Comparison of ENCODE assay signal across 17 cellular contexts in the genomic region with DNA sequence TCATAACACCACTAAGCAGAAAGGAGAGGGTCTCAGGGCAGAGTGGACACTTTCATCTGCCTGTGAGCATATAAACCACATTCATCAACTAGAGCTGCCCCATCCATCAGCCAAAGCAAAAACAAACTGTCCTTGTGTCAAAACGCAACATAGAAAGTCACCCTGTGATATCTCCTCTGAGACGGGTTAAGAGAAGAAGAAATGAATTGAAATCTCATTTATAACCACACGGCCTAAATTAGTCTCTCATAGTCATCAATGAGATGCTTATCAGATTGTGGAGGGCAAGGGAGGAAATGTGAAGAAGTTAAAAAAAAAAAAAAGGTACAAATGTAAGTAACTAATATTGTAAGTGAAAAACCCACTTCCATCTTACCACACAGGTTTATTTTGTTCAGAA.
DNase-seq lines count a peak whose midpoint lies in the region; ATAC-seq and TF ChIP-seq lines count a peak whose summit lies in the region.
"Had no signal": no experiment of that assay in that cellular context is flagged by ENCODE, and none has a peak within 500 bp of the region (broad histone marks: within the 10 kb centered on the region; RNA-seq: fewer than 3 reads in every experiment).

No MANE protein-coding gene starts in this region.

- no peaks in the 10 kb centered on the region for H3K36me3 ChIP-seq in PC-9 (ENCODE audit: low read depth)
- H3K36me3 ChIP-seq: prostate gland had no signal

- H3K4me1 ChIP-seq in PC-9 (replicated peaks; ENCODE audit: insufficient read depth), result peaks cover 44% of the 10 kb centered on the region
- H3K4me1 ChIP-seq: prostate gland had no signal

- no TSS peak for BruUV-seq in PC-9 (replicated peaks; lab: Mats Ljungman, UMichigan)

- no peak for ATAC-seq in HG02981 (IDR thresholded peaks at IDR 0.05; ENCODE audit: unreplicated experiment)

- peaks cover 61% of the 10 kb centered on the region for H3K79me2 ChIP-seq in PC-9 (ENCODE audit: low read depth)

- H4K20me1 ChIP-seq in PC-9 (ENCODE audit: insufficient read depth), result peaks cover 2% of the 10 kb centered on the region; the same call in 1 of the 2 replicates

- H3K4me3 ChIP-seq in PC-9 (no peak overlapping the region), dorsolateral prefrontal cortex (peak overlapping the region in 4 of 59 donors; percentile 2 to 10 (median 5))
- H3K4me3 ChIP-seq: prostate gland had no signal

- intact Hi-C loops in PC-9 (cut with micrococcal nuclease; ENCODE audit: unreplicated experiment) (no loop called here), dorsolateral prefrontal cortex (cut with DNase I) (no loop called here)

- H3K9me3 ChIP-seq in PC-9 (ENCODE audit: insufficient read depth, low read depth), result no peaks in the 10 kb centered on the region
- H3K9me3 ChIP-seq: prostate gland had no signal

- POLR2A ChIA-PET in PC-9 (lab: Charles Lee; ENCODE audit: unreplicated experiment), result interaction anchor here (0.6 kb wide), 1 partner anchor 86 kb away, joined by 5 read pairs; no protein-coding TSS in a partner anchor

- no peaks in the 10 kb centered on the region for H3K9me2 ChIP-seq in PC-9 (ENCODE audit: insufficient read depth)

- peaks cover 43% of the 10 kb centered on the region for H3F3A ChIP-seq in PC-9 (ENCODE audit: insufficient read depth, low read depth)

- H3K27ac ChIP-seq in PC-9 (0 out of 2 replicates have a peak overlapping the region, but pooled peaks have one; percentile 1), dorsolateral prefrontal cortex (peak overlapping the region; percentile 42 to 100 (median 86)), substantia nigra (ENCODE audit: low read depth, low read length, poor library complexity, severe bottlenecking) (peak overlapping the region; percentile 70)
- H3K27ac ChIP-seq: prostate gland had no signal

- DNase-seq in stimulated activated CD4-positive, alpha-beta T cell treated with anti-CD3 and anti-CD28 coated beads, Interleukin-15, amount 100 ng/mL, for 24 hours, result peak; percentile 25
- no peak for DNase-seq in stimulated activated CD4-positive, alpha-beta T cell treated with anti-CD3 and anti-CD28 coated beads, Interleukin-4, amount 100 ng/mL, for 1 hour
- DNase-seq in PC-9 (no peak), dorsolateral prefrontal cortex (no peak), substantia nigra (lab: John Stamatoyannopoulos, UW) (peak in 1 of 49 donors; percentile 48), NCI-H345 (lab: John Stamatoyannopoulos, UW) (no peak), NCI-H510A (lab: John Stamatoyannopoulos, UW) (no peak)
- DNase-seq: activated effector memory CD4-positive, alpha-beta T cell treated with Interleukin-2 at 50 U/mL for 16 hours; AML-193; EL; mesendoderm; NCI-H1436; NCI-H524 treated with DMSO at 0.1 percent for 48 hours; stimulated activated CD4-positive, alpha-beta T cell treated with anti-CD3 and anti-CD28 coated beads, Interleukin-2, amount 100 ng/mL, for 24 hours; stimulated activated naive CD4-positive, alpha-beta T cell treated with Interleukin-2 at 50 U/mL for 16 hours had no signal

- H2AFZ ChIP-seq in PC-9, result no peak overlapping the region

- CTCF ChIA-PET in PC-9 (lab: Charles Lee), result no interaction called here

- no peak overlapping the region for H3K4me2 ChIP-seq in PC-9

- TF ChIP-seq CTCF in PC-9 (conservative IDR thresholded peaks at IDR 0.05) (no peak), dorsolateral prefrontal cortex (IDR thresholded peaks at IDR 0.05 in 54 of 56, conservative IDR thresholded peaks at IDR 0.05 in 2 of 56; ENCODE audit: low read depth in 1 of 56, partially characterized antibody in 56 of 56) (peak in 1 of 56 donors; percentile 15)

- no peaks in the 10 kb centered on the region for H3K27me3 ChIP-seq in PC-9 (ENCODE audit: insufficient read depth, low read depth)
- no peaks in the 10 kb centered on the region for H3K27me3 ChIP-seq in dorsolateral prefrontal cortex

Comparison
In these comparisons a context has a peak if more than half of its experiments do, and no peak if none do; other contexts are left out.
1. H3K27ac ChIP-seq: peak in every context shown above with its lines; median percentile 86 in dorsolateral prefrontal cortex; 70 in substantia nigra; 1 in PC-9.